ENCODE assay signal across 1 cellular context in the genomic region with DNA sequence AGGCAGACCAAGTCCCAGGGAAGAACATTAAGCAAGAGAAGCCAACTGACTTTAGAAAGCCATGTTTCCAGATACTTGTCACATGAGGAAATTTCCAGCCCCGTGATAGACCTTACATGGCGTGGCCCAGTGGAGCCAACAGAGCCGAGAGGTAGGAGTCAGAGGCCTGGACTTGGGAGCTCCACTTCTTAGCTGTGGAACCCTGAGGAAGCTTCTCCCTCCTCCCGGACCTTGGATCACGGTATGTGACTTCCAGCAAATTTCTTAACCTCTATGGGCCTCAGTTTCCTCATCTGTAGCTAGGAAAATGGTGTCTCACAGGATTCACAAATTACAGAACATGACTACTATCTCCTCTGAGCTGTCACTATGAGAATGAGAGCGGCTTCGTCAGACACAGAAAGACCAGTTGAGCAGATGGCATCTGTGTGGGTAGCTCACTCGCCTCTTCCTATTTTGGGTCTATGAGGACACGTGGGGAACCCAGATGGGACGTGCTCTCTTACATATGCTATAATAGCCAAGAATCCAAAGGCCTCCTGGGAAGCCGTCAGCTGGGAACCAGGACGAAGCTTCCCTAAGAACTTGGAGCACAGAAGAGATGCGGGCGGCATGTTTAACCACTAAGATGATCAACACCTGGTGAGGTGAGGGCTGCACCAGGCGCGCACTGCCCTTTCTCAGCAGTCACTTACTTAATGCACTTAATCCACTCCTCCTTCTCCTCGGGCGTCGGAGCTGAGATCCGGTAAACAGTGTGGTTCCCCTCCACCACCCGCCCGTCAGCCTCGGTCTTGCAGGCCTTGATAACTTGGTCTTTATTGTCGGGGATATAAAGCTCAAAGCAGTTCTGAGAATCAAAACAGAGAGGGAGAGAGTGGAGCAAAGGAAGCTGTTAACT.
TF ChIP-seq lines count a peak whose summit lies in the region.

No MANE protein-coding gene starts in this region.

TF ChIP-seq in GM23338, 12 proteins besides CTCF, POLR2A, EP300 and RAD21 (continued from another document):
- TF ChIP-seq, protein P1, sequence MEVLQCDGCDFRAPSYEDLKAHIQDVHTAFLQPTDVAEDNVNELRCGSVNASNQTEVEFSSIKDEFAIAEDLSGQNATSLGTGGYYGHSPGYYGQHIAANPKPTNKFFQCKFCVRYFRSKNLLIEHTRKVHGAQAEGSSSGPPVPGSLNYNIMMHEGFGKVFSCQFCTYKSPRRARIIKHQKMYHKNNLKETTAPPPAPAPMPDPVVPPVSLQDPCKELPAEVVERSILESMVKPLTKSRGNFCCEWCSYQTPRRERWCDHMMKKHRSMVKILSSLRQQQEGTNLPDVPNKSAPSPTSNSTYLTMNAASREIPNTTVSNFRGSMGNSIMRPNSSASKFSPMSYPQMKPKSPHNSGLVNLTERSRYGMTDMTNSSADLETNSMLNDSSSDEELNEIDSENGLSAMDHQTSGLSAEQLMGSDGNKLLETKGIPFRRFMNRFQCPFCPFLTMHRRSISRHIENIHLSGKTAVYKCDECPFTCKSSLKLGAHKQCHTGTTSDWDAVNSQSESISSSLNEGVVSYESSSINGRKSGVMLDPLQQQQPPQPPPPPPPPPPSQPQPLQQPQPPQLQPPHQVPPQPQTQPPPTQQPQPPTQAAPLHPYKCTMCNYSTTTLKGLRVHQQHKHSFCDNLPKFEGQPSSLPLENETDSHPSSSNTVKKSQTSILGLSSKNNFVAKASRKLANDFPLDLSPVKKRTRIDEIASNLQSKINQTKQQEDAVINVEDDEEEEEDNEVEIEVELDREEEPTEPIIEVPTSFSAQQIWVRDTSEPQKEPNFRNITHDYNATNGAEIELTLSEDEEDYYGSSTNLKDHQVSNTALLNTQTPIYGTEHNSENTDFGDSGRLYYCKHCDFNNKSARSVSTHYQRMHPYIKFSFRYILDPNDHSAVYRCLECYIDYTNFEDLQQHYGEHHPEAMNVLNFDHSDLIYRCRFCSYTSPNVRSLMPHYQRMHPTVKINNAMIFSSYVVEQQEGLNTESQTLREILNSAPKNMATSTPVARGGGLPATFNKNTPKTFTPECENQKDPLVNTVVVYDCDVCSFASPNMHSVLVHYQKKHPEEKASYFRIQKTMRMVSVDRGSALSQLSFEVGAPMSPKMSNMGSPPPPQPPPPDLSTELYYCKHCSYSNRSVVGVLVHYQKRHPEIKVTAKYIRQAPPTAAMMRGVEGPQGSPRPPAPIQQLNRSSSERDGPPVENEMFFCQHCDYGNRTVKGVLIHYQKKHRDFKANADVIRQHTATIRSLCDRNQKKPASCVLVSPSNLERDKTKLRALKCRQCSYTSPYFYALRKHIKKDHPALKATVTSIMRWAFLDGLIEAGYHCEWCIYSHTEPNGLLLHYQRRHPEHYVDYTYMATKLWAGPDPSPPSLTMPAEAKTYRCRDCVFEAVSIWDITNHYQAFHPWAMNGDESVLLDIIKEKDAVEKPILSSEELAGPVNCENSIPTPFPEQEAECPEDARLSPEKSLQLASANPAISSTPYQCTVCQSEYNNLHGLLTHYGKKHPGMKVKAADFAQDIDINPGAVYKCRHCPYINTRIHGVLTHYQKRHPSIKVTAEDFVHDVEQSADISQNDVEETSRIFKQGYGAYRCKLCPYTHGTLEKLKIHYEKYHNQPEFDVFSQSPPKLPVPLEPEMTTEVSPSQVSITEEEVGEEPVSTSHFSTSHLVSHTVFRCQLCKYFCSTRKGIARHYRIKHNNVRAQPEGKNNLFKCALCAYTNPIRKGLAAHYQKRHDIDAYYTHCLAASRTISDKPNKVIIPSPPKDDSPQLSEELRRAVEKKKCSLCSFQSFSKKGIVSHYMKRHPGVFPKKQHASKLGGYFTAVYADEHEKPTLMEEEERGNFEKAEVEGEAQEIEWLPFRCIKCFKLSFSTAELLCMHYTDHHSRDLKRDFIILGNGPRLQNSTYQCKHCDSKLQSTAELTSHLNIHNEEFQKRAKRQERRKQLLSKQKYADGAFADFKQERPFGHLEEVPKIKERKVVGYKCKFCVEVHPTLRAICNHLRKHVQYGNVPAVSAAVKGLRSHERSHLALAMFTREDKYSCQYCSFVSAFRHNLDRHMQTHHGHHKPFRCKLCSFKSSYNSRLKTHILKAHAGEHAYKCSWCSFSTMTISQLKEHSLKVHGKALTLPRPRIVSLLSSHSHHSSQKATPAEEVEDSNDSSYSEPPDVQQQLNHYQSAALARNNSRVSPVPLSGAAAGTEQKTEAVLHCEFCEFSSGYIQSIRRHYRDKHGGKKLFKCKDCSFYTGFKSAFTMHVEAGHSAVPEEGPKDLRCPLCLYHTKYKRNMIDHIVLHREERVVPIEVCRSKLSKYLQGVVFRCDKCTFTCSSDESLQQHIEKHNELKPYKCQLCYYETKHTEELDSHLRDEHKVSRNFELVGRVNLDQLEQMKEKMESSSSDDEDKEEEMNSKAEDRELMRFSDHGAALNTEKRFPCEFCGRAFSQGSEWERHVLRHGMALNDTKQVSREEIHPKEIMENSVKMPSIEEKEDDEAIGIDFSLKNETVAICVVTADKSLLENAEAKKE (CRISPR knock-in tag; IDR thresholded peaks at IDR 0.05), result no peak
- TF ChIP-seq EZH2phosphoT487 (IDR thresholded peaks at IDR 0.05; ENCODE audit: unreplicated experiment), result no peak
TF ChIP-seq in GM23338: peak in this region for 0.
